9 cellular contexts compared by ENCODE assay signal in genomic region chr12:75489613-75490210, GRCh38. TPM values are rescaled to one million over a fixed set of nuclear protein-coding genes. Genes with fewer than 3 reads are reported as not detected.
DNase-seq lines count a peak whose midpoint lies in the region; ATAC-seq and TF ChIP-seq lines count a peak whose summit lies in the region.
"Had no signal": no experiment of that assay in that cellular context is flagged by ENCODE, and none has a peak within 500 bp of the region (broad histone marks: within the 10 kb centered on the region; RNA-seq: fewer than 3 reads in every experiment).

No MANE protein-coding gene starts in this region.

- WGBS in IMR-90 (ENCODE audit: extremely low coverage in 2 of 2, insufficient read length in 1 of 2), 2 experiments = 46% methylated on average over 7 of the region's 7 CpGs; no CpG with 5 or more reads in 1 of the 2 experiments

- TF ChIP-seq RAD21 in IMR-90 (IDR thresholded peaks at IDR 0.05; ENCODE audit: low read length) = no peak

- no peak overlapping the region for H2AK9ac ChIP-seq in IMR-90 (replicated peaks; ENCODE audit: low read depth, low read length, poor library complexity)

- H3K4me3 Mint-ChIP-seq in stimulated activated naive CD8-positive, alpha-beta T cell treated with anti-CD3 and anti-CD28 coated beads, Interleukin-15, Interleukin-2, amounts not matched to agents 100 ng/mL and 50 ng/mL, for 24 hours = peak overlapping the region; percentile 64

- H2BK5ac ChIP-seq in IMR-90 (ENCODE audit: low read depth, low read length, poor library complexity, severe bottlenecking) = peak overlapping the region; percentile 69

- intact Hi-C loops in Right ventricle myocardium inferior (cut with DNase I) = loop anchor here (5.0 kb wide), 1 partner anchor 157 kb away; the partner anchor contains the start of genes CAPS2 and GLIPR1L1
- intact Hi-C loops in IMR-90 (cut with micrococcal nuclease) = loop anchor here (1.0 to 10.0 kb wide), 5 partner anchors 99 to 955 kb away; partner anchors contain the start of genes ATXN7L3B, GLIPR1L1 and GLIPR1L2

- H3K4me1 Mint-ChIP-seq in stimulated activated naive CD8-positive, alpha-beta T cell treated with anti-CD3 and anti-CD28 coated beads, Interleukin-15, Interleukin-2, amounts not matched to agents 100 ng/mL and 50 ng/mL, for 24 hours (ENCODE audit: low read depth) = peaks cover 48% of the 10 kb centered on the region

- CTCF ChIA-PET in IMR-90 (lab: Yijun Ruan, JAX) = no interaction called here

- H3K56ac ChIP-seq in IMR-90 (ENCODE audit: extremely low read depth, insufficient read depth, low read length) = no peak overlapping the region

- H4K5ac ChIP-seq in IMR-90 (ENCODE audit: low read depth, low read length) = no peak overlapping the region

- dilution Hi-C loops in IMR-90 (cut with HindIII; ENCODE audit: low sequenced_read_pairs, unreplicated experiment) = no loop called here

- 0 out of 2 replicates have a peak, but pooled peaks cover 3% of the 10 kb centered on the region for H4K20me1 ChIP-seq in IMR-90 (ENCODE audit: insufficient read depth, low read length)

- H3K9ac ChIP-seq in IMR-90 (ENCODE audit: low read depth, low read length) = no peak overlapping the region

- no peak overlapping the region for H3K4me3 ChIP-seq in cardiac muscle cell
- no peak overlapping the region for H3K4me3 ChIP-seq in IMR-90 (ENCODE audit: insufficient read depth, low read depth, low read length)
- no peak overlapping the region for H3K4me3 ChIP-seq in astrocyte of the spinal cord (ENCODE audit: low read depth, low read length)
- H3K4me3 ChIP-seq: SJSA1 had no signal

- TF ChIP-seq CTCF in cardiac muscle cell (IDR thresholded peaks at IDR 0.05; ENCODE audit: low read depth, low read length) = no peak
- no peak for TF ChIP-seq CTCF in IMR-90 (conservative IDR thresholded peaks at IDR 0.05; ENCODE audit: low read depth, low read length)
- TF ChIP-seq CTCF in astrocyte of the spinal cord (IDR thresholded peaks at IDR 0.05; ENCODE audit: low read depth, low read length) = no peak

- peaks cover 6% of the 10 kb centered on the region for H3K9me1 ChIP-seq in IMR-90 (ENCODE audit: insufficient read depth, low read length)

- no peaks in the 10 kb centered on the region for H3K27me3 ChIP-seq in cardiac muscle cell
- H3K27me3 ChIP-seq in IMR-90 (ENCODE audit: control insufficient read depth, insufficient read depth, low read length) = no peaks in the 10 kb centered on the region
- H3K27me3 ChIP-seq: SJSA1 had no signal

- H4K8ac ChIP-seq in IMR-90 (ENCODE audit: low read depth in 2 of 2, low read length in 2 of 2) = peak overlapping the region in 1 of 2 experiments; percentile 20; a peak in 3 of 4 replicates

- peak overlapping the region; percentile 82 for H3K27ac Mint-ChIP-seq in stimulated activated naive CD8-positive, alpha-beta T cell treated with anti-CD3 and anti-CD28 coated beads, Interleukin-15, Interleukin-2, amounts not matched to agents 100 ng/mL and 50 ng/mL, for 24 hours

- POLR2A ChIA-PET in IMR-90 (lab: Charles Lee; ENCODE audit: unreplicated experiment) = no interaction called here

- peak overlapping the region; percentile 30 for H3K27ac ChIP-seq in cardiac muscle cell
- peak overlapping the region; percentile 13; the same call in 1 of the 2 replicates for H3K27ac ChIP-seq in IMR-90 (ENCODE audit: insufficient read depth, low read length)
- H3K27ac ChIP-seq: SJSA1 had no signal

- in situ Hi-C loops in IMR-90 (cut with MboI; ENCODE audit: low sequenced_read_pairs) (loop anchor here (5.0 to 10.0 kb wide), 2 partner anchors 105 to 157 kb away; partner anchors contain the start of genes CAPS2 and GLIPR1L1), astrocyte of the spinal cord (cut with HindIII; ENCODE audit: low sequenced_read_pairs) (no loop called here)

- peak overlapping the region; percentile 53; the same call in 1 of the 2 replicates for H3K4me2 ChIP-seq in IMR-90 (ENCODE audit: low read depth, low read length)

- H3K79me1 ChIP-seq in IMR-90 (ENCODE audit: low read depth in 1 of 2, low read length in 2 of 2) = peaks cover 26 to 59% of the 10 kb centered on the region in 2 experiments

- H2AFZ ChIP-seq in IMR-90 (replicated peaks; ENCODE audit: low read length, poor library complexity) = no peak overlapping the region

- no peaks in the 10 kb centered on the region for H3K27me3 Mint-ChIP-seq in stimulated activated naive CD8-positive, alpha-beta T cell treated with anti-CD3 and anti-CD28 coated beads, Interleukin-15, Interleukin-2, amounts not matched to agents 100 ng/mL and 50 ng/mL, for 24 hours

- no peak for TF ChIP-seq POLR2A in IMR-90 (IDR thresholded peaks at IDR 0.05; ENCODE audit: low read depth, low read length)

- peak overlapping the region; percentile 0; the same call in 1 of the 2 replicates for H2AK5ac ChIP-seq in IMR-90 (ENCODE audit: low read depth, low read length)

- H3K4me1 ChIP-seq in cardiac muscle cell (ENCODE audit: low read depth) = no peaks in the 10 kb centered on the region
- H3K4me1 ChIP-seq in IMR-90 (ENCODE audit: control insufficient read depth, insufficient read depth, low read length) = peaks cover 7% of the 10 kb centered on the region

- H3K36me3 Mint-ChIP-seq in stimulated activated naive CD8-positive, alpha-beta T cell treated with anti-CD3 and anti-CD28 coated beads, Interleukin-15, Interleukin-2, amounts not matched to agents 100 ng/mL and 50 ng/mL, for 24 hours (ENCODE audit: low read depth) = peaks cover 34% of the 10 kb centered on the region

- H3K18ac ChIP-seq in IMR-90 (ENCODE audit: low read depth, low read length) = peak overlapping the region; percentile 2; the same call in 1 of the 2 replicates

- H2BK15ac ChIP-seq in IMR-90 (ENCODE audit: low read depth, low read length) = peak overlapping the region; percentile 12; the same call in 1 of the 3 replicates

- 0 out of 2 replicates have a peak overlapping the region, but pooled peaks have one; percentile 30 for H3K14ac ChIP-seq in IMR-90 (replicated peaks; ENCODE audit: low read depth, low read length)

- peak overlapping the region; percentile 33; the same call in 1 of the 2 replicates for H3K4ac ChIP-seq in IMR-90 (ENCODE audit: low read depth, low read length)

- peak overlapping the region; percentile 4; the same call in 1 of the 2 replicates for H4K91ac ChIP-seq in IMR-90 (ENCODE audit: insufficient read depth, low read depth, low read length)

- H3K36me3 ChIP-seq in cardiac muscle cell (no peaks in the 10 kb centered on the region), IMR-90 (ENCODE audit: control insufficient read depth, insufficient read depth, low read length) (peaks cover 26% of the 10 kb centered on the region)

- BruUV-seq in IMR-90 (replicated peaks; lab: Mats Ljungman, UMichigan) = no TSS peak

- H2BK20ac ChIP-seq in IMR-90 (ENCODE audit: low read depth, low read length) = peak overlapping the region; percentile 45

- H3K9me3 ChIP-seq in cardiac muscle cell (ENCODE audit: low read depth) (no peaks in the 10 kb centered on the region), IMR-90 (ENCODE audit: control insufficient read depth, insufficient read depth, low read length) (no peaks in the 10 kb centered on the region)
- H3K9me3 ChIP-seq: SJSA1 had no signal

- DNase-seq in cardiac muscle cell (ENCODE audit: low read depth in 1 of 2, low spot score in 1 of 2) (peak in 1 of 2 donors; percentile 21), Right ventricle myocardium inferior (ENCODE audit: missing footprints) (no peak), IMR-90 (peak; percentile 63), astrocyte of the spinal cord (ENCODE audit: low read depth, low spot score) (peak; percentile 61), NCI-H2227 treated with DMSO at 0.1 percent for 48 hours (lab: John Stamatoyannopoulos, UW) (no peak), germinal center (ENCODE audit: low spot score) (no peak)

- peak overlapping the region; percentile 33; the same call in 1 of the 2 replicates for H2BK120ac ChIP-seq in IMR-90 (ENCODE audit: low read depth, low read length)

- H3K23ac ChIP-seq in IMR-90 (ENCODE audit: low read depth, low read length) = peak overlapping the region; percentile 43

- no peaks in the 10 kb centered on the region for H3K9me3 Mint-ChIP-seq in stimulated activated naive CD8-positive, alpha-beta T cell treated with anti-CD3 and anti-CD28 coated beads, Interleukin-15, Interleukin-2, amounts not matched to agents 100 ng/mL and 50 ng/mL, for 24 hours

- no peak for ATAC-seq in Right ventricle myocardium inferior
- ATAC-seq in IMR-90 (ENCODE audit: low read depth) = peak; percentile 31
- no peak for ATAC-seq in GM21526 (IDR thresholded peaks at IDR 0.05; ENCODE audit: low FRiP score, unreplicated experiment)

TF ChIP-seq in IMR-90, 13 proteins besides CTCF, POLR2A, EP300 and RAD21 (continues in another document):
- TF ChIP-seq ELK1 (IDR thresholded peaks at IDR 0.05; ENCODE audit: borderline replicate concordance, low read depth, low read length) (no peak), CEBPB (IDR thresholded peaks at IDR 0.05; ENCODE audit: low read depth, low read length) (no peak), MXI1 (IDR thresholded peaks at IDR 0.05; ENCODE audit: borderline replicate concordance, low read depth, low read length) (no peak), CHD1 (IDR thresholded peaks at IDR 0.05; ENCODE audit: low read depth, low read length) (no peak)

RNA-seq across cellular contexts. Expression of gene GLIPR1, which starts 9.2 kb away (rescaled TPM):
- total RNA-seq in cardiac muscle cell (0.03 and 0.53 TPM in 2 replicates), Right ventricle myocardium inferior (12.2 TPM), IMR-90 (2012; rRNA removed) (244 and 327 TPM in 2 replicates)
- polyA plus RNA-seq in cardiac muscle cell (0.62 and 1.4 TPM in 2 replicates), IMR-90 (2012; rRNA removed) (268 and 322 TPM in 2 replicates)
- polyA plus RNA-seq in IMR-90 (2012; cell fraction: cytosol; rRNA removed) = 108 and 182 TPM in 2 replicates
- 55.5 and 273 TPM in 2 replicates for polyA plus RNA-seq in IMR-90 (2012; cell fraction: nucleus; rRNA removed; ENCODE audit: low replicate concordance)

RNA-seq across cellular contexts. Expression of gene KRR1, which starts 21.7 kb away (rescaled TPM):
- total RNA-seq in cardiac muscle cell = 29.9 and 30.7 TPM in 2 replicates
- polyA plus RNA-seq in cardiac muscle cell = 32.4 and 36.8 TPM in 2 replicates
- 31.1 TPM for total RNA-seq in Right ventricle myocardium inferior
- total RNA-seq in IMR-90 (2012; rRNA removed) = 31.4 and 40.0 TPM in 2 replicates
- polyA plus RNA-seq in IMR-90 (2012; rRNA removed) = 16.1 and 18.3 TPM in 2 replicates
- 0.74 and 1.2 TPM in 2 replicates for polyA plus RNA-seq in IMR-90 (2012; cell fraction: cytosol; rRNA removed)
- polyA plus RNA-seq in IMR-90 (2012; cell fraction: nucleus; rRNA removed; ENCODE audit: low replicate concordance) = 0.94 and 13.1 TPM in 2 replicates

Comparison
In these comparisons a context has a peak if more than half of its experiments do, and no peak if none do; other contexts are left out.
1. DNase-seq: peak in IMR-90 (single experiment) and astrocyte of the spinal cord (single experiment); none in Right ventricle myocardium inferior (single experiment), NCI-H2227 treated with DMSO at 0.1 percent for 48 hours (single experiment) and germinal center (single experiment).
2. RNA of gene GLIPR1, which starts 9.2 kb away (total RNA-seq): 244 to 327 TPM in IMR-90; 12.2 TPM in Right ventricle myocardium inferior (single experiment) and 0.03 to 0.53 TPM in cardiac muscle cell; every median in the first group is over 10 times any median in the second.